Comparison of ENCODE assay signal across 1 cellular context in the genomic region with DNA sequence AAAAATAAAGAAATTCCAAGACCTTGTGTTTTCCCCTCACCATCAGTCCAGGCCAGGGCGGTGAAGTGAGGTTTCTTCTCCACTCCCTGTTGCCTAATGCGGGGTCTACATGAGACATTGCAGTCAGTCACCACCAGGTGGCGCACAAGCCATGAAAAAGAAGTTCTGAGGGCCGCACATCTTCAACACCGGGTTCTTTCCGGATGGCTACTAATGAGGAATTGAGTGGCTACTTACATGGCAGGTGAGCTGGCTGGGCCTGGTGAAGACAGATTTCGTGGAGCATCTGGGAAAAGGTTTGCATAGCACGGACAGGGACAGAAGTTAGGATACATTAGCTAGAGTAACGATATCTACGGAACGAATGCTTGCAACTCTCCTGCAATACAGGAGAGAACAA.
A peak's percentile ranks its signal among the peaks of the same experiment; 100 is the strongest.
TF ChIP-seq lines count a peak whose summit lies in the region.

No MANE protein-coding gene starts in this region.

TF ChIP-seq in H1, 55 proteins besides CTCF, POLR2A, EP300 and RAD21:
- TF ChIP-seq CEBPB (IDR thresholded peaks at IDR 0.05; ENCODE audit: low read depth, low read length) (peak; percentile 88), SIN3A (conservative IDR thresholded peaks at IDR 0.05 in 1 of 2, IDR thresholded peaks at IDR 0.05 in 1 of 2; ENCODE audit: low read depth in 1 of 2, low read length in 2 of 2) (no peak), ZNF274 (IDR thresholded peaks at IDR 0.05; ENCODE audit: borderline replicate concordance, extremely low read depth, low read length) (no peak)
